In genomic region chr1:156961709-156962108, GRCh38 we compare ENCODE assay signal across 9 cellular contexts.
DNase-seq lines count a peak whose midpoint lies in the region; ATAC-seq and TF ChIP-seq lines count a peak whose summit lies in the region.
"Had no signal": no experiment of that assay in that cellular context is flagged by ENCODE, and none has a peak within 500 bp of the region (broad histone marks: within the 10 kb centered on the region; RNA-seq: fewer than 3 reads in every experiment).

No MANE protein-coding gene starts in this region.

- no peak for ATAC-seq in GM21786 (IDR thresholded peaks at IDR 0.05; ENCODE audit: unreplicated experiment)
- no peak for ATAC-seq in GM19328 (IDR thresholded peaks at IDR 0.05; ENCODE audit: unreplicated experiment)
- no peak for ATAC-seq in HG02588 (IDR thresholded peaks at IDR 0.05; ENCODE audit: unreplicated experiment)
- ATAC-seq: heart right ventricle had no signal

- DNase-seq in 8988T (peak; percentile 54), GM06990 (ENCODE audit: extremely low read depth, insufficient read length) (no peak), choroid plexus epithelial cell (ENCODE audit: low read depth) (no peak), head of caudate nucleus (no peak)
- DNase-seq: heart right ventricle had no signal

- H3K9me3 ChIP-seq in SU-DHL-6 (ENCODE audit: insufficient read depth, low read length), result no peaks in the 10 kb centered on the region
- H3K9me3 ChIP-seq: heart right ventricle had no signal

- peak; percentile 45 for TF ChIP-seq CTCF in GM06990 (IDR thresholded peaks at IDR 0.05; ENCODE audit: insufficient read depth, low read length, poor library complexity, severe bottlenecking)
- TF ChIP-seq CTCF in SU-DHL-6 (IDR thresholded peaks at IDR 0.05; ENCODE audit: insufficient read depth, low read length, poor library complexity, severe bottlenecking), result peak; percentile 64
- peak; percentile 29 for TF ChIP-seq CTCF in choroid plexus epithelial cell (conservative IDR thresholded peaks at IDR 0.05; ENCODE audit: low read depth, low read length)

- no peaks in the 10 kb centered on the region for H3K27me3 ChIP-seq in GM06990 (replicated peaks; ENCODE audit: control insufficient read depth, insufficient read depth, low read length)
- H3K27me3 ChIP-seq in SU-DHL-6 (ENCODE audit: low read length), result no peaks in the 10 kb centered on the region
- H3K27me3 ChIP-seq: heart right ventricle had no signal

- no peaks in the 10 kb centered on the region for H3F3A ChIP-seq in SU-DHL-6 (ENCODE audit: insufficient read depth)

- H3K36me3 ChIP-seq in GM06990 (ENCODE audit: control insufficient read depth, insufficient read depth, low read length), result peaks cover 8% of the 10 kb centered on the region
- no peaks in the 10 kb centered on the region for H3K36me3 ChIP-seq in SU-DHL-6 (ENCODE audit: low read length)

- H3K4me2 ChIP-seq in SU-DHL-6 (ENCODE audit: low read depth, low read length, poor library complexity, severe bottlenecking), result no peak overlapping the region

- no peak overlapping the region for H3K9ac ChIP-seq in SU-DHL-6 (ENCODE audit: low read length)

- intact Hi-C loops in head of caudate nucleus (cut with DNase I), result no loop called here

- H3K4me3 ChIP-seq in GM06990 (replicated peaks; ENCODE audit: low read depth, low read length), result no peak overlapping the region
- no peak overlapping the region for H3K4me3 ChIP-seq in SU-DHL-6 (ENCODE audit: insufficient read depth, low read length, poor library complexity, severe bottlenecking)
- no peak overlapping the region for H3K4me3 ChIP-seq in choroid plexus epithelial cell (ENCODE audit: low read depth, low read length)

- H3K27ac ChIP-seq in SU-DHL-6 (ENCODE audit: low read depth, low read length), result no peak overlapping the region

- H3K79me2 ChIP-seq in SU-DHL-6 (ENCODE audit: insufficient read depth, low read length), result no peaks in the 10 kb centered on the region

- no peaks in the 10 kb centered on the region for H4K20me1 ChIP-seq in SU-DHL-6 (ENCODE audit: low read depth, low read length)

- no peak overlapping the region for H2AFZ ChIP-seq in SU-DHL-6 (ENCODE audit: low read depth, low read length, severe bottlenecking)

- no peaks in the 10 kb centered on the region for H3K9me2 ChIP-seq in SU-DHL-6 (replicated peaks; ENCODE audit: insufficient read depth, low read length)
